In the genomic region with DNA sequence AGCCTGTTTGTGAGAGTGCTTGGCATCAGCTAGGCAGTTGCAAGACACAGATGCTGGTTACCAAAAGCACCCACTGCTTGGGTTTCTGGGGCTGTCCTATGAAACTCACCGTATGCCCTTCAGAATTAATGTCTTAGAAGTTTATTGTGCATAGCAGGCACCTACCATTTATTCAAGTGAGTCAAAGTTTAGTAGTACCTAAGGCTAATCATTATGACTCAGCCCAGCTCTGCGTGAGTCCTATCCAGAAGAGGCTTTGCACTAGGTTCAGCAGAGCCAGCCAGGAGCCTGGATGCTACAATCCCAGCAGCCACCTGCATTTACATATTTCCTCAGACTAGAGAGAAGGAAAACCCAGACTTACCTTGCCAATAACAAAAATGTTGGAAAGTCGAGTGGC, we compare ENCODE assay signal across 1 cellular context.
A peak's percentile ranks its signal among the peaks of the same experiment; 100 is the strongest.
TF ChIP-seq lines count a peak whose summit lies in the region.

No MANE protein-coding gene starts in this region.

TF ChIP-seq in IMR-90, 13 proteins besides CTCF, POLR2A, EP300 and RAD21:
- TF ChIP-seq CHD1 (IDR thresholded peaks at IDR 0.05; ENCODE audit: low read depth, low read length) (no peak), NFE2L2 (IDR thresholded peaks at IDR 0.05; ENCODE audit: low read depth, low read length) (peak; percentile 21; the same call in 1 of the 2 replicates), FOS (IDR thresholded peaks at IDR 0.05; ENCODE audit: low read depth, low read length) (0 out of 2 replicates have a peak, but pooled peaks have one; percentile 11), USF2 (IDR thresholded peaks at IDR 0.05; ENCODE audit: low read depth, low read length) (no peak)
